Comparison of ENCODE assay signal across 1 cellular context in the genomic region with DNA sequence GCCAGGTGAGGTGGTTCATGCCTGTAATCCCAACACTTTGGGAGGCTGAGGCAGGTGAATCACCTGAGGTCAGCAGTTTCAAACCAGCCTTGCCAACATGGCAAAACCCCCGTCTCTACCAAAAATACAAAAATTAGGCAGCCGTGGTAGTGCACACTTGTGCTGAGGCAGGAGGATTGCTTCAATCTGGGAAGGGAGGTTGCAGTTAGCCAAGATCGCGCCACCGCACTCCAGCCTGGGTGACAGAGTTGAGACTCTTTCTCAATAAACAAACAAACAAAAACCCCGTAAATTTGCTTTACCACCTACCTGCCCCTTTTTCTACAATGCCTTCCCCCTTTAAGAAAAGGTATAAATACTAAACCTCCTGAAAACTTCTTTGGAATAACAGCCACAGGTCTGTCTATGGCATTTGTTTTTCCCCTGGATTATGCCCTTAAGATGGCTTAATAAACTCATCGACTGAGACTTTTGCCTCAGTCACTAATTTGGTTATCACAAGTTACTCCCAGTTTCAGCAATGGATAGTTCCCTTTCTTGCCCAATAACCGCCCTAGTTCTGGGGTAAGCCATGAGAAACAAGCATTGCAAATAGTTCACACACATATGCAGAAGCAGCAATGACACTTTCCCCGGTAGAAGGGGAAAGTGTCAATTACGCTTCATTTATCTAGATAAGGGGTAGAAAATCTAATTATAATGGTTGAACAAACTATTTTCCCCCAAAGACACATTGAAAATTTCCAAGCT.
TF ChIP-seq lines count a peak whose summit lies in the region.

No MANE protein-coding gene starts in this region.

TF ChIP-seq in A549, 52 proteins besides CTCF, POLR2A, EP300 and RAD21 (continued from another document):
- TF ChIP-seq, protein P1, sequence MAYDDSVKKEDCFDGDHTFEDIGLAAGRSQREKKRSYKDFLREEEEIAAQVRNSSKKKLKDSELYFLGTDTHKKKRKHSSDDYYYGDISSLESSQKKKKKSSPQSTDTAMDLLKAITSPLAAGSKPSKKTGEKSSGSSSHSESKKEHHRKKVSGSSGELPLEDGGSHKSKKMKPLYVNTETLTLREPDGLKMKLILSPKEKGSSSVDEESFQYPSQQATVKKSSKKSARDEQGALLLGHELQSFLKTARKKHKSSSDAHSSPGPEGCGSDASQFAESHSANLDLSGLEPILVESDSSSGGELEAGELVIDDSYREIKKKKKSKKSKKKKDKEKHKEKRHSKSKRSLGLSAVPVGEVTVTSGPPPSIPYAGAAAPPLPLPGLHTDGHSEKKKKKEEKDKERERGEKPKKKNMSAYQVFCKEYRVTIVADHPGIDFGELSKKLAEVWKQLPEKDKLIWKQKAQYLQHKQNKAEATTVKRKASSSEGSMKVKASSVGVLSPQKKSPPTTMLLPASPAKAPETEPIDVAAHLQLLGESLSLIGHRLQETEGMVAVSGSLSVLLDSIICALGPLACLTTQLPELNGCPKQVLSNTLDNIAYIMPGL (CRISPR knock-in tag; IDR thresholded peaks at IDR 0.05; ENCODE audit: borderline replicate concordance) = no peak
- TF ChIP-seq KDM1A (IDR thresholded peaks at IDR 0.05; ENCODE audit: low read depth) = no peak
- TF ChIP-seq, protein P2, sequence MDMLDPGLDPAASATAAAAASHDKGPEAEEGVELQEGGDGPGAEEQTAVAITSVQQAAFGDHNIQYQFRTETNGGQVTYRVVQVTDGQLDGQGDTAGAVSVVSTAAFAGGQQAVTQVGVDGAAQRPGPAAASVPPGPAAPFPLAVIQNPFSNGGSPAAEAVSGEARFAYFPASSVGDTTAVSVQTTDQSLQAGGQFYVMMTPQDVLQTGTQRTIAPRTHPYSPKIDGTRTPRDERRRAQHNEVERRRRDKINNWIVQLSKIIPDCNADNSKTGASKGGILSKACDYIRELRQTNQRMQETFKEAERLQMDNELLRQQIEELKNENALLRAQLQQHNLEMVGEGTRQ (IDR thresholded peaks at IDR 0.05) = no peak
- no peak for TF ChIP-seq HOXB5 (CRISPR knock-in tag; IDR thresholded peaks at IDR 0.05)
- TF ChIP-seq EHF (CRISPR knock-in tag; IDR thresholded peaks at IDR 0.05) = no peak
- TF ChIP-seq, protein P3, sequence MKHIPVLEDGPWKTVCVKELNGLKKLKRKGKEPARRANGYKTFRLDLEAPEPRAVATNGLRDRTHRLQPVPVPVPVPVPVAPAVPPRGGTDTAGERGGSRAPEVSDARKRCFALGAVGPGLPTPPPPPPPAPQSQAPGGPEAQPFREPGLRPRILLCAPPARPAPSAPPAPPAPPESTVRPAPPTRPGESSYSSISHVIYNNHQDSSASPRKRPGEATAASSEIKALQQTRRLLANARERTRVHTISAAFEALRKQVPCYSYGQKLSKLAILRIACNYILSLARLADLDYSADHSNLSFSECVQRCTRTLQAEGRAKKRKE (CRISPR knock-in tag; IDR thresholded peaks at IDR 0.05; ENCODE audit: low read depth) = no peak
- TF ChIP-seq, protein P4, sequence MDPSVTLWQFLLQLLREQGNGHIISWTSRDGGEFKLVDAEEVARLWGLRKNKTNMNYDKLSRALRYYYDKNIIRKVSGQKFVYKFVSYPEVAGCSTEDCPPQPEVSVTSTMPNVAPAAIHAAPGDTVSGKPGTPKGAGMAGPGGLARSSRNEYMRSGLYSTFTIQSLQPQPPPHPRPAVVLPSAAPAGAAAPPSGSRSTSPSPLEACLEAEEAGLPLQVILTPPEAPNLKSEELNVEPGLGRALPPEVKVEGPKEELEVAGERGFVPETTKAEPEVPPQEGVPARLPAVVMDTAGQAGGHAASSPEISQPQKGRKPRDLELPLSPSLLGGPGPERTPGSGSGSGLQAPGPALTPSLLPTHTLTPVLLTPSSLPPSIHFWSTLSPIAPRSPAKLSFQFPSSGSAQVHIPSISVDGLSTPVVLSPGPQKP (IDR thresholded peaks at IDR 0.05; ENCODE audit: low read depth, low read length) = no peak
